In genomic region chr3:40191850-40192448, GRCh38 we compare ENCODE assay signal across 8 cellular contexts.
DNase-seq lines count a peak whose midpoint lies in the region; ATAC-seq lines count a peak whose summit lies in the region.

No MANE protein-coding gene starts in this region.

- no peaks in the 10 kb centered on the region for H3K36me3 ChIP-seq in mesenchymal stem cell (ENCODE audit: control insufficient read depth in 1 of 2, insufficient read depth in 2 of 2, low read depth in 1 of 2, low read length in 2 of 2)

- no peaks in the 10 kb centered on the region for H3K4me1 ChIP-seq in mesenchymal stem cell (ENCODE audit: control insufficient read depth, insufficient read depth, low read depth, low read length)

- no peak overlapping the region for H3K4ac ChIP-seq in mesenchymal stem cell (ENCODE audit: low read depth in 1 of 2, low read length in 2 of 2)

- H2AK5ac ChIP-seq in mesenchymal stem cell (ENCODE audit: low read length, severe bottlenecking): no peak overlapping the region

- DNase-seq in Daoy (ENCODE audit: low read depth): peak; percentile 43
- DNase-seq in H4 (ENCODE audit: low spot score): peak; percentile 23
- peak; percentile 0 for DNase-seq in NCI-H146 (lab: John Stamatoyannopoulos, UW)
- peak; percentile 9 to 40 for DNase-seq in activated CD4-positive, alpha-beta T cell treated with anti-CD3 and anti-CD28 coated beads, Interleukin-2, amount 50 U/mL, for 24 hours (ENCODE audit: low read depth in 1 of 2, low spot score in 1 of 2)
- peak; percentile 63 for DNase-seq in ecto neural progenitor cell (ENCODE audit: low spot score)
- peak; percentile 54 for DNase-seq in mesenchymal stem cell
- peak; percentile 74 for DNase-seq in stimulated activated CD8-positive, alpha-beta memory T cell treated with anti-CD3 and anti-CD28 coated beads, Interleukin-4, amount 100 ng/mL, for 48 hours

- ATAC-seq in GM21576 (IDR thresholded peaks at IDR 0.05; ENCODE audit: unreplicated experiment): no peak

- no peaks in the 10 kb centered on the region for H3K27me3 ChIP-seq in mesenchymal stem cell (ENCODE audit: control insufficient read depth in 1 of 2, insufficient read depth in 1 of 2, low read length in 2 of 2)

- no peaks in the 10 kb centered on the region for H3K9me3 ChIP-seq in mesenchymal stem cell (ENCODE audit: control insufficient read depth, low read length)

- no peak overlapping the region for H3K14ac ChIP-seq in mesenchymal stem cell (ENCODE audit: low read length in 2 of 2)

- no peak overlapping the region for H3K18ac ChIP-seq in mesenchymal stem cell (ENCODE audit: low read depth in 1 of 2, low read length in 2 of 2)

- no peak overlapping the region for H2BK12ac ChIP-seq in mesenchymal stem cell (ENCODE audit: low read length in 2 of 2)

- H3K4me2 ChIP-seq in mesenchymal stem cell (ENCODE audit: low read length, poor library complexity, severe bottlenecking): no peak overlapping the region

- H4K8ac ChIP-seq in mesenchymal stem cell (ENCODE audit: low read length): no peak overlapping the region

- H2AFZ ChIP-seq in mesenchymal stem cell (ENCODE audit: low read depth, low read length): no peak overlapping the region

- no peak overlapping the region for H3K23ac ChIP-seq in mesenchymal stem cell (ENCODE audit: low read length in 2 of 2)

- H2BK5ac ChIP-seq in mesenchymal stem cell (ENCODE audit: low read depth, low read length, poor library complexity, severe bottlenecking): no peak overlapping the region

- H2BK15ac ChIP-seq in mesenchymal stem cell (ENCODE audit: low read depth, poor library complexity, severe bottlenecking): no peak overlapping the region

- no peak overlapping the region for H2BK120ac ChIP-seq in mesenchymal stem cell (ENCODE audit: low read depth, low read length)

- H3K27ac ChIP-seq in mesenchymal stem cell (ENCODE audit: low read length, poor library complexity, severe bottlenecking): no peak overlapping the region

- no peaks in the 10 kb centered on the region for H3K79me1 ChIP-seq in mesenchymal stem cell (replicated peaks; ENCODE audit: low read length, poor library complexity, severe bottlenecking)

- 0% methylated on average over 2 of the region's 3 CpGs for WGBS in mesenchymal stem cell

- no peak overlapping the region for H4K91ac ChIP-seq in mesenchymal stem cell (ENCODE audit: low read length)

- H3K4me3 ChIP-seq in mesenchymal stem cell (ENCODE audit: insufficient read depth in 1 of 2, low read depth in 1 of 2, low read length in 2 of 2): no peak overlapping the region

- no peak overlapping the region for H3K9ac ChIP-seq in mesenchymal stem cell (ENCODE audit: low read length)

Comparison
In these comparisons a context has a peak if more than half of its experiments do, and no peak if none do; other contexts are left out.
1. DNase-seq: peak in every context shown above with its lines; median percentile 74 in stimulated activated CD8-positive, alpha-beta memory T cell treated with anti-CD3 and anti-CD28 coated beads, Interleukin-4, amount 100 ng/mL, for 48 hours; 63 in ecto neural progenitor cell; 54 in mesenchymal stem cell; 43 in Daoy; 24 in activated CD4-positive, alpha-beta T cell treated with anti-CD3 and anti-CD28 coated beads, Interleukin-2, amount 50 U/mL, for 24 hours; 23 in H4; 0 in NCI-H146.